ENCODE assay signal across 8 cellular contexts in the genomic region with DNA sequence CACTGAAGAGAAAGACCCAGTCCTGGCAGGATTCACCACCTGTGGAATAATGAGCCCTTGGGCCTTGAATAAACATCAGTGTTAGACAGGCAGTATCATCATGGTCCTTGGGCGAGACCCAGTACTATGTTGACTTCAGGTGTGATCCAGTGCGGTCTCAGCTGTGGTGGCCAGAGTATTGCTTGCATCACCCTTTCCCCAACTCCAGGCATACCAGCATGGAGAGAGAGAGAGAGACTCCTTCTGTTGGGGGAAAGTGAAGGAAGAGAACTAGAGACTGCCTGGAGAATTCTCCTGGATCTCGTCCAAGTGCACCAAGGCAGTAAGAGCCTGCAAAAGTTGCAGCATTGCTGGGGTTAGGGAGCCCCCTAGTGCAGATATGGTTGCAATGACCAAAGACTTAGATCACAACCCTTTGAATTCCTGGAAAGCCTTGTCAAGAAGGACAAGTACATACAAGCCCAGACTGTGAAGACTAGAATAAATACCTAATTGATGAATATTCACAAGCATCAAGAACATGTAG.
DNase-seq lines count a peak whose midpoint lies in the region; ATAC-seq and TF ChIP-seq lines count a peak whose summit lies in the region.

No MANE protein-coding gene starts in this region.

- H3K9me3 ChIP-seq in Caco-2 (no peaks in the 10 kb centered on the region), WERI-Rb-1 (ENCODE audit: severe bottlenecking) (no peaks in the 10 kb centered on the region)

- BruUV-seq in Caco-2 (replicated peaks; lab: Mats Ljungman, UMichigan), result no TSS peak

- ATAC-seq in HG02642 (IDR thresholded peaks at IDR 0.05; ENCODE audit: poor library complexity, unreplicated experiment) (peak; percentile 56), memory B cell (ENCODE audit: low read depth) (peak; percentile 37)

- TF ChIP-seq CTCF in Caco-2 (IDR thresholded peaks at IDR 0.05; ENCODE audit: insufficient read depth in 1 of 2, low read depth in 1 of 2, low read length in 1 of 2, severe bottlenecking in 1 of 2, unreplicated experiment in 1 of 2) (peak; percentile 47 to 55), WERI-Rb-1 (IDR thresholded peaks at IDR 0.05; ENCODE audit: low read depth, low read length) (peak; percentile 87)

- intact Hi-C loops in Caco-2 (cut with micrococcal nuclease; ENCODE audit: unreplicated experiment), result loop anchor here (1.0 to 5.0 kb wide), 3 partner anchors 158 to 726 kb away; no protein-coding TSS in a partner anchor

- H3K4me1 Mint-ChIP-seq in Caco-2 (ENCODE audit: low read depth, unreplicated experiment) (no peaks in the 10 kb centered on the region), memory B cell (no peaks in the 10 kb centered on the region)

- H3K4me3 ChIP-seq in Caco-2 (ENCODE audit: low read depth, low read length) (no peak overlapping the region), WERI-Rb-1 (ENCODE audit: low read depth, low read length) (no peak overlapping the region)

- H3K27me3 ChIP-seq in Caco-2 (replicated peaks; ENCODE audit: control insufficient read depth, insufficient read depth, low read length) (no peaks in the 10 kb centered on the region), WERI-Rb-1 (ENCODE audit: insufficient read depth, low read depth, severe bottlenecking) (peaks cover 4% of the 10 kb centered on the region)

- CTCF ChIA-PET in Caco-2 (lab: Charles Lee), result no interaction called here

- POLR2A ChIA-PET in Caco-2 (lab: Charles Lee), result no interaction called here

- H3K27ac Mint-ChIP-seq in Caco-2 (ENCODE audit: unreplicated experiment) (no peak overlapping the region), memory B cell (no peak overlapping the region)

- H3K36me3 Mint-ChIP-seq in Caco-2 (ENCODE audit: insufficient read depth, unreplicated experiment) (no peaks in the 10 kb centered on the region), memory B cell (no peaks in the 10 kb centered on the region)

- no peaks in the 10 kb centered on the region for H3K4me1 ChIP-seq in Caco-2

- peak; percentile 64 to 66 for DNase-seq in Caco-2
- peak; percentile 74 for DNase-seq in NCI-H2227 (lab: John Stamatoyannopoulos, UW; ENCODE audit: unreplicated experiment)
- DNase-seq in WERI-Rb-1, result peak; percentile 84
- peak; percentile 35 to 72 for DNase-seq in dermis microvascular lymphatic vessel endothelial cell (ENCODE audit: low read depth in 2 of 2)
- peak; percentile 13 to 36 for DNase-seq in memory B cell (ENCODE audit: low spot score in 2 of 2)
- peak; percentile 17 for DNase-seq in stimulated activated naive CD4-positive, alpha-beta T cell treated with Interleukin-2 at 50 U/mL for 16 hours (lab: John Stamatoyannopoulos, UW)
- DNase-seq in activated CD4-positive, CD25-positive, alpha-beta regulatory T cell treated with anti-CD3 and anti-CD28 coated beads, Interleukin-2, amount 50 U/mL, for 72 hours, result no peak

- H3K27me3 Mint-ChIP-seq in Caco-2 (ENCODE audit: insufficient read depth, unreplicated experiment), result no peaks in the 10 kb centered on the region
- peaks cover 4% of the 10 kb centered on the region for H3K27me3 Mint-ChIP-seq in memory B cell

- H3K4me3 Mint-ChIP-seq in Caco-2 (ENCODE audit: unreplicated experiment) (no peak overlapping the region), memory B cell (no peak overlapping the region)

- H3K36me3 ChIP-seq in Caco-2 (ENCODE audit: control insufficient read depth, insufficient read depth, low read length) (no peaks in the 10 kb centered on the region), WERI-Rb-1 (no peaks in the 10 kb centered on the region)

- H3K9me3 Mint-ChIP-seq in Caco-2 (ENCODE audit: unreplicated experiment), result no peaks in the 10 kb centered on the region
- peaks cover 3% of the 10 kb centered on the region for H3K9me3 Mint-ChIP-seq in memory B cell

- peak overlapping the region; percentile 2; the same call in 1 of the 2 replicates for H3K27ac ChIP-seq in WERI-Rb-1
